Comparison of ENCODE assay signal across 1 cellular context in the genomic region with DNA sequence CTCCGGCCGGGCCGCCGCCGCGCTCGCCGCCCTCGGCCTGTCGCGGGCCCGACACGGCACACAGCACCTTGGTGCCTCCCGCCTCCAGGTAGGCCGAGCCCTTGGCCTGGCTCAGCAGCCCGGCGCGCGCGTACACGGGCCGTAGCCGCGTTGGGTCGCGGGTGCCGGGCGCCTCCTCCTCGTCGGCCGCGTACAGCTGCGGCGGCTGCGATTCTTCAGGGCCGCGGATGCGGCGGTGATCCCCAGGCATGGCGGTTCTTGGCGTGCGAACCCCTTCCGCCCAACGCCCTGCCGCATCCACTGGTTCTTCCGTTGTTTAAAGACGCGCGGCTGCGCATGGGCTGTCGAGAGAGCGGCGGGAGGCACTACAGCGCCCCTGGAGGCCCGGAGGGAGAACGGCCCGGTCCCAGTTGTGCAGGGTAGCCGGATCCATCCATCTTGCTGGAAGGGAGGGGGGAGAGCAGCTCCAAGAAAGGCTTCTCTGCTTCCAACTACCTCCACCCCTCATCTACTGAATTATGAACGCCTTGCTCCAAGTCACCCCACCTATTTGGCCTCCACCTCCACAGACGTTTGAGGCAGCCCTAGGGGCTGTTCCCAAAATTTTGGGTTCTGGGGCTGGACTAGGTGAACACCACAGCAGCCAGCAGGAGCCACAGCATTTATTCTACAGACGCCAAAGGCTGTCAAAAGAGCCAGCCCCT.
TF ChIP-seq lines count a peak whose summit lies in the region.

Gene EXOSC6 (minus strand): TSS at position 290 of the 704 bp plus-strand sequence. CDS start 40 bp downstream, at position 250.

TF ChIP-seq in GM23338, 12 proteins besides CTCF, POLR2A, EP300 and RAD21:
- TF ChIP-seq ZNF462 (CRISPR knock-in tag; IDR thresholded peaks at IDR 0.05) (no peak), CREB1 (CRISPR knock-in tag; IDR thresholded peaks at IDR 0.05; ENCODE audit: low read depth) (peak; percentile 68), POLR2AphosphoS5 (IDR thresholded peaks at IDR 0.05; ENCODE audit: low read depth) (peak; percentile 99), EZH2phosphoT487 (IDR thresholded peaks at IDR 0.05; ENCODE audit: unreplicated experiment) (no peak)
- TF ChIP-seq, protein P1, sequence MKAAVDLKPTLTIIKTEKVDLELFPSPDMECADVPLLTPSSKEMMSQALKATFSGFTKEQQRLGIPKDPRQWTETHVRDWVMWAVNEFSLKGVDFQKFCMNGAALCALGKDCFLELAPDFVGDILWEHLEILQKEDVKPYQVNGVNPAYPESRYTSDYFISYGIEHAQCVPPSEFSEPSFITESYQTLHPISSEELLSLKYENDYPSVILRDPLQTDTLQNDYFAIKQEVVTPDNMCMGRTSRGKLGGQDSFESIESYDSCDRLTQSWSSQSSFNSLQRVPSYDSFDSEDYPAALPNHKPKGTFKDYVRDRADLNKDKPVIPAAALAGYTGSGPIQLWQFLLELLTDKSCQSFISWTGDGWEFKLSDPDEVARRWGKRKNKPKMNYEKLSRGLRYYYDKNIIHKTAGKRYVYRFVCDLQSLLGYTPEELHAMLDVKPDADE (IDR thresholded peaks at IDR 0.05) = peak; percentile 67
